Comparison of ENCODE assay signal across 8 cellular contexts in genomic region chr4:25161599-25161960, GRCh38. TPM values are rescaled to one million over a fixed set of nuclear protein-coding genes. Genes with fewer than 3 reads are reported as not detected.
DNase-seq lines count a peak whose midpoint lies in the region; ATAC-seq and TF ChIP-seq lines count a peak whose summit lies in the region.

No MANE protein-coding gene starts in this region.

- H3K79me2 ChIP-seq in SK-N-SH (ENCODE audit: insufficient read depth), result no peaks in the 10 kb centered on the region; the same call in 1 of the 2 replicates

- peak overlapping the region; percentile 70; the same call in 1 of the 2 replicates for H3K9ac ChIP-seq in SK-N-SH

- peaks cover 21% of the 10 kb centered on the region for H3F3A ChIP-seq in SK-N-SH (replicated peaks; ENCODE audit: insufficient read depth)

- H3K9me3 ChIP-seq in SK-N-SH, result no peaks in the 10 kb centered on the region

- POLR2A ChIA-PET in SK-N-SH (lab: Yijun Ruan, JAX), result no interaction called here

- peak; percentile 25 for DNase-seq in DMS 273 (lab: John Stamatoyannopoulos, UW; ENCODE audit: unreplicated experiment)
- DNase-seq in DMS 273 treated with DMSO at 0.1 percent for 48 hours (lab: John Stamatoyannopoulos, UW), result no peak
- no peak for DNase-seq in SK-N-SH
- peak; percentile 21 for DNase-seq in fibroblast of the aortic adventitia (ENCODE audit: low read depth)
- no peak for DNase-seq in NCI-H146 treated with DMSO at 0.1 percent for 48 hours (lab: John Stamatoyannopoulos, UW; ENCODE audit: unreplicated experiment)
- DNase-seq in amniotic stem cell (lab: John Stamatoyannopoulos, UW), result no peak

- ATAC-seq in GM18867 (IDR thresholded peaks at IDR 0.05; ENCODE audit: unreplicated experiment), result no peak

- H4K20me1 ChIP-seq in SK-N-SH (ENCODE audit: insufficient read depth), result no peaks in the 10 kb centered on the region

- H3K27me3 ChIP-seq in SK-N-SH (ENCODE audit: insufficient read depth), result no peaks in the 10 kb centered on the region

- no peaks in the 10 kb centered on the region for H3K9me2 ChIP-seq in SK-N-SH

- 34% methylated on average over 2 of the region's 2 CpGs for WGBS in SK-N-SH (ENCODE audit: low lambda C conversion rate)

- peak overlapping the region; percentile 84 to 93 for H3K4me3 ChIP-seq in SK-N-SH (ENCODE audit: low read depth in 2 of 2, low read length in 1 of 2)
- H3K4me3 ChIP-seq in fibroblast of the aortic adventitia (ENCODE audit: low read depth, low read length), result peak overlapping the region; percentile 89
- H3K4me3 ChIP-seq in skin epidermis, result peak overlapping the region in 6 of 7 experiments; percentile 63 to 96 (median 88)

- H3K4me2 ChIP-seq in SK-N-SH, result peak overlapping the region; percentile 89

- peaks cover 0 to 14% of the 10 kb centered on the region in 2 experiments; a peak in 2 of 4 replicates for H3K4me1 ChIP-seq in SK-N-SH (ENCODE audit: control insufficient read depth in 1 of 2, insufficient read depth in 2 of 2, low read depth in 1 of 2, low read length in 1 of 2)

- TF ChIP-seq EP300 in SK-N-SH (IDR thresholded peaks at IDR 0.05; ENCODE audit: borderline replicate concordance in 1 of 2, low read depth in 1 of 2, low read length in 1 of 2), result no peak

- no peak for TF ChIP-seq RAD21 in SK-N-SH (IDR thresholded peaks at IDR 0.05; ENCODE audit: low read length)

- peaks cover 0 to 20% of the 10 kb centered on the region in 2 experiments for H3K36me3 ChIP-seq in SK-N-SH (replicated peaks in 1 of 2; ENCODE audit: control insufficient read depth in 1 of 2, insufficient read depth in 2 of 2, low read length in 1 of 2)

- CTCF ChIA-PET in SK-N-SH (lab: Yijun Ruan, JAX), result interaction anchor here (0.7 to 1.4 kb wide), 4 partner anchors 14 to 606 kb away, joined by 3 to 5 read pairs (median 4); partner anchors contain the start of gene ZCCHC4

- TF ChIP-seq CTCF in SK-N-SH (IDR thresholded peaks at IDR 0.05) (no peak), fibroblast of the aortic adventitia (IDR thresholded peaks at IDR 0.05; ENCODE audit: insufficient read depth, low read length) (no peak)

- peak overlapping the region; percentile 75 to 86 for H3K27ac ChIP-seq in SK-N-SH (ENCODE audit: low read depth in 2 of 2, low read length in 1 of 2)
- H3K27ac ChIP-seq in skin epidermis, result peak overlapping the region in 20 of 21 experiments; percentile 73 to 99 (median 95)

- peak overlapping the region; percentile 89 for H2AFZ ChIP-seq in SK-N-SH (ENCODE audit: low read depth)

TF ChIP-seq in SK-N-SH, 30 proteins besides CTCF, POLR2A, EP300 and RAD21:
- TF ChIP-seq, protein P1, sequence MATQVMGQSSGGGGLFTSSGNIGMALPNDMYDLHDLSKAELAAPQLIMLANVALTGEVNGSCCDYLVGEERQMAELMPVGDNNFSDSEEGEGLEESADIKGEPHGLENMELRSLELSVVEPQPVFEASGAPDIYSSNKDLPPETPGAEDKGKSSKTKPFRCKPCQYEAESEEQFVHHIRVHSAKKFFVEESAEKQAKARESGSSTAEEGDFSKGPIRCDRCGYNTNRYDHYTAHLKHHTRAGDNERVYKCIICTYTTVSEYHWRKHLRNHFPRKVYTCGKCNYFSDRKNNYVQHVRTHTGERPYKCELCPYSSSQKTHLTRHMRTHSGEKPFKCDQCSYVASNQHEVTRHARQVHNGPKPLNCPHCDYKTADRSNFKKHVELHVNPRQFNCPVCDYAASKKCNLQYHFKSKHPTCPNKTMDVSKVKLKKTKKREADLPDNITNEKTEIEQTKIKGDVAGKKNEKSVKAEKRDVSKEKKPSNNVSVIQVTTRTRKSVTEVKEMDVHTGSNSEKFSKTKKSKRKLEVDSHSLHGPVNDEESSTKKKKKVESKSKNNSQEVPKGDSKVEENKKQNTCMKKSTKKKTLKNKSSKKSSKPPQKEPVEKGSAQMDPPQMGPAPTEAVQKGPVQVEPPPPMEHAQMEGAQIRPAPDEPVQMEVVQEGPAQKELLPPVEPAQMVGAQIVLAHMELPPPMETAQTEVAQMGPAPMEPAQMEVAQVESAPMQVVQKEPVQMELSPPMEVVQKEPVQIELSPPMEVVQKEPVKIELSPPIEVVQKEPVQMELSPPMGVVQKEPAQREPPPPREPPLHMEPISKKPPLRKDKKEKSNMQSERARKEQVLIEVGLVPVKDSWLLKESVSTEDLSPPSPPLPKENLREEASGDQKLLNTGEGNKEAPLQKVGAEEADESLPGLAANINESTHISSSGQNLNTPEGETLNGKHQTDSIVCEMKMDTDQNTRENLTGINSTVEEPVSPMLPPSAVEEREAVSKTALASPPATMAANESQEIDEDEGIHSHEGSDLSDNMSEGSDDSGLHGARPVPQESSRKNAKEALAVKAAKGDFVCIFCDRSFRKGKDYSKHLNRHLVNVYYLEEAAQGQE (IDR thresholded peaks at IDR 0.05; ENCODE audit: low read depth, low read length), result no peak
- TF ChIP-seq TEAD4 (IDR thresholded peaks at IDR 0.05; ENCODE audit: borderline replicate concordance, insufficient read depth), result no peak
- no peak for TF ChIP-seq POLR2AphosphoS5 (IDR thresholded peaks at IDR 0.05; ENCODE audit: low read depth, low read length)
- TF ChIP-seq MXI1 (IDR thresholded peaks at IDR 0.05; ENCODE audit: low read depth, low read length), result no peak
- TF ChIP-seq, protein P2, sequence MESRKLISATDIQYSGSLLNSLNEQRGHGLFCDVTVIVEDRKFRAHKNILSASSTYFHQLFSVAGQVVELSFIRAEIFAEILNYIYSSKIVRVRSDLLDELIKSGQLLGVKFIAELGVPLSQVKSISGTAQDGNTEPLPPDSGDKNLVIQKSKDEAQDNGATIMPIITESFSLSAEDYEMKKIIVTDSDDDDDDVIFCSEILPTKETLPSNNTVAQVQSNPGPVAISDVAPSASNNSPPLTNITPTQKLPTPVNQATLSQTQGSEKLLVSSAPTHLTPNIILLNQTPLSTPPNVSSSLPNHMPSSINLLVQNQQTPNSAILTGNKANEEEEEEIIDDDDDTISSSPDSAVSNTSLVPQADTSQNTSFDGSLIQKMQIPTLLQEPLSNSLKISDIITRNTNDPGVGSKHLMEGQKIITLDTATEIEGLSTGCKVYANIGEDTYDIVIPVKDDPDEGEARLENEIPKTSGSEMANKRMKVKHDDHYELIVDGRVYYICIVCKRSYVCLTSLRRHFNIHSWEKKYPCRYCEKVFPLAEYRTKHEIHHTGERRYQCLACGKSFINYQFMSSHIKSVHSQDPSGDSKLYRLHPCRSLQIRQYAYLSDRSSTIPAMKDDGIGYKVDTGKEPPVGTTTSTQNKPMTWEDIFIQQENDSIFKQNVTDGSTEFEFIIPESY (IDR thresholded peaks at IDR 0.05; ENCODE audit: borderline replicate concordance, low read depth), result no peak
- no peak for TF ChIP-seq ELF1 (IDR thresholded peaks at IDR 0.05)
- TF ChIP-seq, protein P3, sequence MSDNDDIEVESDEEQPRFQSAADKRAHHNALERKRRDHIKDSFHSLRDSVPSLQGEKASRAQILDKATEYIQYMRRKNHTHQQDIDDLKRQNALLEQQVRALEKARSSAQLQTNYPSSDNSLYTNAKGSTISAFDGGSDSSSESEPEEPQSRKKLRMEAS (IDR thresholded peaks at IDR 0.05; ENCODE audit: low read depth), result no peak
- TF ChIP-seq TCF12 (IDR thresholded peaks at IDR 0.05), result no peak
- TF ChIP-seq SMC3 (IDR thresholded peaks at IDR 0.05; ENCODE audit: low read depth, low read length), result no peak
- TF ChIP-seq GABPA (IDR thresholded peaks at IDR 0.05; ENCODE audit: low read depth), result no peak
- no peak for TF ChIP-seq CHD2 (IDR thresholded peaks at IDR 0.05; ENCODE audit: low read length, partially characterized antibody)
- TF ChIP-seq MEF2A (IDR thresholded peaks at IDR 0.05; ENCODE audit: borderline replicate concordance, low read depth), result no peak
- TF ChIP-seq FOXM1 (IDR thresholded peaks at IDR 0.05; ENCODE audit: low read depth), result no peak
- no peak for TF ChIP-seq GATA2 (CRISPR knock-in tag; IDR thresholded peaks at IDR 0.05)
- no peak for TF ChIP-seq FOXJ3 (CRISPR knock-in tag; IDR thresholded peaks at IDR 0.05)
- TF ChIP-seq EZH2phosphoT487 (IDR thresholded peaks at IDR 0.05; ENCODE audit: borderline replicate concordance, low read depth), result no peak
- TF ChIP-seq FOSL2 (IDR thresholded peaks at IDR 0.05; ENCODE audit: borderline replicate concordance, low read depth), result no peak
- TF ChIP-seq RFX5 (IDR thresholded peaks at IDR 0.05; ENCODE audit: low read length), result no peak
- no peak for TF ChIP-seq RXRA (IDR thresholded peaks at IDR 0.05; ENCODE audit: borderline replicate concordance, low read depth)

RNA-seq across cellular contexts. Expression of gene SEPSECS, which starts 1.3 kb away (rescaled TPM):
- polyA plus RNA-seq in SK-N-SH (2012; rRNA removed), result 2.0 and 2.7 TPM in 2 replicates
- 2.4 TPM in 2 replicates for polyA plus RNA-seq in SK-N-SH (2012; cell fraction: cytosol; rRNA removed)
- polyA plus RNA-seq in SK-N-SH (2012; cell fraction: nucleus; rRNA removed), result 2.4 and 6.8 TPM in 2 replicates
- total RNA-seq in fibroblast of the aortic adventitia (ENCODE audit: low replicate concordance), result 5.3 and 8.8 TPM in 2 replicates

Comparison
In these comparisons a context has a peak if more than half of its experiments do, and no peak if none do; other contexts are left out.
1. DNase-seq: peak in DMS 273 (single experiment) and fibroblast of the aortic adventitia (single experiment); none in DMS 273 treated with DMSO at 0.1 percent for 48 hours (single experiment), SK-N-SH (single experiment), NCI-H146 treated with DMSO at 0.1 percent for 48 hours (single experiment) and amniotic stem cell (single experiment).
2. Peak in every context shown above with its lines, with median percentiles within 50 percentile points of each other: H3K4me3 ChIP-seq.